ENCODE assay signal across 8 cellular contexts in the genomic region with DNA sequence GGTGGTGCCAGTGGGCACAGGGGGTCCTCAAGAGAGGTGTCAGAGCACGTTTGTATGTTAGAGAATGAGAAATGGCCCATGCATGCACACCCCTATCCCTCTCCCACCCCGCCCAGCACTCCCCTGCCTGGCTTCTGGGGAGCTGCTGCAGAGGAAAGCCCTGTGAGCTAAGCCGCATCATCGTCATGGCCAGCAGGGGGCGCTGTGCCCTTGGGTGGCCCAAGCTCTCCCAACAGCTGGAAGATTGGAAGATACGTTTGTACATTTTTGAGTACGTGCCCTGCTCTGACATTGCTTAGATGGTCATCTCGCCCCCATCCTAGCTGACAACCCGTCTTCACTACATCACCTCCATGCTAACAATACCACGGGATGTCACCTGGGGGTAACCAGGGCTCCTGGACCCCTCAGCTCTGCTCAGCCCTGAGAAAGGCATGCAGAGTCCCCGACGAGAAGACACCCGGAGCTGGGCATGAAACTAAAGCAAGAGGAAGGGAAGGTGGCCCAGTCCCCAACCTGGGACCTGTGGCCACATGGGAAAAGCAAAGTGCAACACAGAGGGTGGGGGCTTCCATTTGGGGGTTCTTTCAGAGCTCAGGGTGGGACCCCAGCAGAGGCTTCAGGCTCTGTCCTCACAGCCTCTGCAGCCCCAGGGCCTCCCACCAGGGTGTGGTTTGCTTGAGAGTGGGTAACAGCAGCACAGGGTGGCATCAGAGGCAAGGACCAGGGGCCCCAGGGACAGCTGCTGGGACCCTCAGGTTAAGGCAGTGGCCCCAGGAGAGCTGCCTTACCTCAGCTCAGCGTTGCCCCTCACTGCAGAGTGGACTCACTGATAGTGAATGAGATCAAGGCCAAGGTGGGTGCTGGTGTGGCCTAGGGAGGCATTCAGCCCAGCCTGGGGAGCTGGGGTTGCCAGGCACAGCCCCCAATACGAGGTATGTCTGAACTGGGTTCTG.
A peak's percentile ranks its signal among the peaks of the same experiment; 100 is the strongest.
DNase-seq lines count a peak whose midpoint lies in the region; ATAC-seq, FAIRE-seq and TF ChIP-seq lines count a peak whose summit lies in the region.

No MANE protein-coding gene starts in this region.

- POLR2A ChIA-PET in AG04449 (lab: Yijun Ruan, JAX), result no interaction called here

- ATAC-seq in left colon (peak; percentile 89), GM19397 (IDR thresholded peaks at IDR 0.05; ENCODE audit: unreplicated experiment) (no peak)

- intact Hi-C loops in left colon (cut with DNase I, micrococcal nuclease), result loop anchor here in 1 of 2 donors (5.0 kb wide), 1 partner anchor 264 kb away; no protein-coding TSS in a partner anchor

- in situ Hi-C loops in GM13977 (cut with MboI; ENCODE audit: low pct_unique_long_range_greater_than_20kb, low sequenced_read_pairs, unreplicated experiment), result no loop called here

- no peaks in the 10 kb centered on the region for H3K27me3 ChIP-seq in bronchial epithelial cell (ENCODE audit: control insufficient read depth, insufficient read depth, low read length)

- TF ChIP-seq CTCF in AG04449 (IDR thresholded peaks at IDR 0.05; ENCODE audit: insufficient read depth, low read length, missing control alignments) (peak; percentile 92), GM13977 (IDR thresholded peaks at IDR 0.05; ENCODE audit: extremely low read depth, insufficient read depth, missing control alignments) (peak; percentile 88), bronchial epithelial cell (IDR thresholded peaks at IDR 0.05; ENCODE audit: insufficient read depth, low read length, severe bottlenecking) (peak; percentile 94)

- H3K36me3 ChIP-seq in bronchial epithelial cell (ENCODE audit: control insufficient read depth, insufficient read depth, low read length), result no peaks in the 10 kb centered on the region

- H3K4me3 ChIP-seq in AG04449 (ENCODE audit: low read depth, low read length) (no peak overlapping the region), bronchial epithelial cell (ENCODE audit: low read depth, low read length) (no peak overlapping the region)

- FAIRE-seq in bronchial epithelial cell (lab: Jason Lieb, UNC), result peak; percentile 99

- CTCF ChIA-PET in AG04449 (lab: Yijun Ruan, JAX), result interaction anchor here (0.6 to 9.1 kb wide), 48 partner anchors 8 to 387 kb away, joined by 3 to 291 read pairs (median 4); a partner anchor contains a TSS

- no peak for DNase-seq in AG04449 (ENCODE audit: low read depth, low spot score)
- peak; percentile 78 for DNase-seq in GM13977 (ENCODE audit: low spot score)
- peak; percentile 33 for DNase-seq in NCI-H1694 treated with DMSO at 0.1 percent for 48 hours (lab: John Stamatoyannopoulos, UW)
- DNase-seq in activated CD4-positive, alpha-beta T cell treated with anti-CD3 and anti-CD28 coated beads for 1 hour, result peak; percentile 69
- peak; percentile 53 for DNase-seq in bronchial epithelial cell (ENCODE audit: low read depth)
- peak; percentile 45 to 89 for DNase-seq in left colon
- peak; percentile 80 for DNase-seq in stimulated activated CD4-positive, alpha-beta T cell treated with anti-CD3 and anti-CD28 coated beads, Interleukin-4, amount 100 ng/mL, for 24 hours
